ENCODE assay signal across 8 cellular contexts in genomic region chr11:125062931-125063428, GRCh38. TPM values are rescaled to one million over a fixed set of nuclear protein-coding genes. Genes with fewer than 3 reads are reported as not detected.
DNase-seq lines count a peak whose midpoint lies in the region; ATAC-seq, FAIRE-seq and TF ChIP-seq lines count a peak whose summit lies in the region.

TSS of gene SLC37A2 (plus strand) at chr11:125063305. CDS start at chr11:125063368, 63 bp downstream.

- peak within 1 kb of the TSS; percentile 89 for H3K4me3 Mint-ChIP-seq in CD8-positive, alpha-beta T cell

- POLR2A ChIA-PET in CD8-positive, alpha-beta T cell (lab: Charles Lee) = no interaction called here
- POLR2A ChIA-PET in K562 (lab: Yijun Ruan, JAX) = interaction anchor here (0.6 kb wide), 1 partner anchor 246 kb away, joined by 6 read pairs; no protein-coding TSS in a partner anchor

- ATAC-seq in CD8-positive, alpha-beta T cell = peak; percentile 73
- peak; percentile 91 for ATAC-seq in HG03280 (IDR thresholded peaks at IDR 0.05; ENCODE audit: unreplicated experiment)
- peak; percentile 88 for ATAC-seq in RWPE2 (ENCODE audit: low read depth)
- ATAC-seq in K562 = no peak

- no peaks in the 10 kb centered on the region for H4K20me1 ChIP-seq in K562 (replicated peaks; ENCODE audit: control insufficient read depth, insufficient read depth, low read length)

- no peaks in the 10 kb centered on the region for H3K36me3 Mint-ChIP-seq in CD8-positive, alpha-beta T cell

- peaks cover 6% of the 10 kb centered on the region for H3K4me1 ChIP-seq in CD8-positive, alpha-beta T cell (ENCODE audit: insufficient read depth, low read length)
- H3K4me1 ChIP-seq in RWPE2 (ENCODE audit: insufficient read depth, poor library complexity, severe bottlenecking) (peaks cover 7% of the 10 kb centered on the region), K562 (replicated peaks in 1 of 2; ENCODE audit: control insufficient read depth in 2 of 2, insufficient read depth in 2 of 2, low read length in 2 of 2) (peaks cover 5 to 8% of the 10 kb centered on the region in 2 experiments; a peak in 4 of 5 replicates), iPS-20b (ENCODE audit: insufficient read depth, low read length) (no peaks in the 10 kb centered on the region)

- TF ChIP-seq CTCF in CD8-positive, alpha-beta T cell (IDR thresholded peaks at IDR 0.05) = no peak
- TF ChIP-seq CTCF in RWPE2 (IDR thresholded peaks at IDR 0.05; ENCODE audit: poor library complexity, severe bottlenecking) = peak; percentile 32
- no peak for TF ChIP-seq CTCF in K562 (IDR thresholded peaks at IDR 0.05 in 2 of 3, conservative IDR thresholded peaks at IDR 0.05 in 1 of 3; ENCODE audit: insufficient read depth in 2 of 3, low read depth in 1 of 3, low read length in 3 of 3)

- BruUV-seq in K562 (replicated peaks; lab: Mats Ljungman, UMichigan) = no TSS peak

- peak within 1 kb of the TSS; percentile 51 for H3K4me3 ChIP-seq in CD8-positive, alpha-beta T cell (ENCODE audit: low read depth, low read length)
- H3K4me3 ChIP-seq in RWPE2 (ENCODE audit: severe bottlenecking) (peak within 1 kb of the TSS; percentile 48), K562 (no peak within 1 kb of the TSS), iPS-20b (ENCODE audit: low read length) (peak within 1 kb of the TSS; percentile 80), skeletal muscle cell (ENCODE audit: low read depth, low read length) (peak within 1 kb of the TSS; percentile 65)

- H3K4me2 ChIP-seq in K562 (ENCODE audit: insufficient read depth, low read length) = no peak within 1 kb of the TSS

- DNase-seq in CD8-positive, alpha-beta T cell = peak in 6 of 7 experiments; percentile 18 to 61 (median 30)
- peak; percentile 58 for DNase-seq in GM19240 (ENCODE audit: insufficient read length, low spot score)
- DNase-seq in RWPE2 (ENCODE audit: low spot score) = peak; percentile 70
- no peak for DNase-seq in K562 (ENCODE audit: extremely low read depth in 1 of 4, low spot score in 3 of 4)
- DNase-seq in skeletal muscle cell (ENCODE audit: low read depth) = no peak
- no peak for DNase-seq in NCI-H2107 treated with DMSO at 0.1 percent for 48 hours (lab: John Stamatoyannopoulos, UW; ENCODE audit: unreplicated experiment)

- H3K27me3 Mint-ChIP-seq in CD8-positive, alpha-beta T cell (ENCODE audit: low read depth) = peaks cover 37% of the 10 kb centered on the region

- in situ Hi-C loops in K562 (cut with MboI) = no loop called here

- 93% methylated on average over 16 of the region's 46 CpGs for WGBS in K562 (ENCODE audit: insufficient coverage, low coverage, missing lambda C conversion rate)

- H3K27ac Mint-ChIP-seq in CD8-positive, alpha-beta T cell = peak within 1 kb of the TSS; percentile 79

- H3K9me3 Mint-ChIP-seq in CD8-positive, alpha-beta T cell = no peaks in the 10 kb centered on the region

- TF ChIP-seq EP300 in K562 (IDR thresholded peaks at IDR 0.05; ENCODE audit: low read length) = no peak

- FAIRE-seq in K562 (lab: Jason Lieb, UNC) = no peak

- peak within 1 kb of the TSS; percentile 12 for H3K27ac ChIP-seq in CD8-positive, alpha-beta T cell (ENCODE audit: low read depth, low read length)
- H3K27ac ChIP-seq in RWPE2 (ENCODE audit: poor library complexity, severe bottlenecking) = peak within 1 kb of the TSS; percentile 33
- no peak within 1 kb of the TSS for H3K27ac ChIP-seq in K562 (ENCODE audit: extremely low read depth, low read depth, low read length)
- no peak within 1 kb of the TSS for H3K27ac ChIP-seq in iPS-20b (ENCODE audit: low read length)

- TF ChIP-seq RAD21 in K562 (CRISPR knock-in tag; conservative IDR thresholded peaks at IDR 0.05 in 1 of 2, IDR thresholded peaks at IDR 0.05 in 1 of 2) = no peak

- CTCF ChIA-PET in CD8-positive, alpha-beta T cell (lab: Charles Lee) = no interaction called here
- CTCF ChIA-PET in K562 (lab: Yijun Ruan, JAX; ENCODE audit: low intra/inter-chr PET ratio) = no interaction called here

- TF ChIP-seq POLR2A in K562 (conservative IDR thresholded peaks at IDR 0.05) = no peak

- H3K4me1 Mint-ChIP-seq in CD8-positive, alpha-beta T cell (ENCODE audit: low read depth) = peaks cover 2% of the 10 kb centered on the region

- H3K36me3 ChIP-seq in CD8-positive, alpha-beta T cell (ENCODE audit: insufficient read depth, low read length) = no peaks in the 10 kb centered on the region
- H3K36me3 ChIP-seq in RWPE2 (ENCODE audit: low read depth) (no peaks in the 10 kb centered on the region), K562 (ENCODE audit: control insufficient read depth, insufficient read depth, low read length) (no peaks in the 10 kb centered on the region), iPS-20b (ENCODE audit: insufficient read depth, low read depth, low read length) (no peaks in the 10 kb centered on the region)

- no peaks in the 10 kb centered on the region for H3K79me2 ChIP-seq in K562 (ENCODE audit: control insufficient read depth, insufficient read depth, low read length)

- no peak within 1 kb of the TSS for H3K9ac ChIP-seq in K562 (ENCODE audit: insufficient read depth in 1 of 2, low read depth in 2 of 2, low read length in 2 of 2)
- H3K9ac ChIP-seq in iPS-20b (ENCODE audit: low read depth, low read length) = no peak within 1 kb of the TSS; the same call in 1 of the 2 replicates

- intact Hi-C loops in CD8-positive, alpha-beta T cell (cut with DNase I, micrococcal nuclease) = no loop called here
- intact Hi-C loops in K562 (cut with micrococcal nuclease) = no loop called here

- H3K27me3 ChIP-seq in CD8-positive, alpha-beta T cell (ENCODE audit: insufficient read depth, low read length) = peaks cover 8% of the 10 kb centered on the region
- H3K27me3 ChIP-seq in RWPE2 (ENCODE audit: insufficient read depth, poor library complexity, severe bottlenecking) (no peaks in the 10 kb centered on the region), K562 (ENCODE audit: control insufficient read depth in 2 of 2, insufficient read depth in 2 of 2, low read length in 2 of 2) (no peaks in the 10 kb centered on the region), iPS-20b (ENCODE audit: insufficient read depth, low read length) (peaks cover 59% of the 10 kb centered on the region)

- no peaks in the 10 kb centered on the region for H3K9me1 ChIP-seq in K562 (ENCODE audit: control insufficient read depth, insufficient read depth, low read length)

- no peaks in the 10 kb centered on the region for H3K9me3 ChIP-seq in CD8-positive, alpha-beta T cell (ENCODE audit: low read length)
- H3K9me3 ChIP-seq in RWPE2 (ENCODE audit: severe bottlenecking) = no peaks in the 10 kb centered on the region
- H3K9me3 ChIP-seq in K562 (replicated peaks; ENCODE audit: control insufficient read depth, insufficient read depth, low read depth, low read length) = no peaks in the 10 kb centered on the region
- no peaks in the 10 kb centered on the region for H3K9me3 ChIP-seq in iPS-20b (ENCODE audit: insufficient read depth, low read depth, low read length)

- no peak within 1 kb of the TSS for H2AFZ ChIP-seq in K562 (ENCODE audit: low read depth, low read length)

TF ChIP-seq in K562, 482 proteins besides CTCF, POLR2A, EP300 and RAD21:
- TF ChIP-seq FOXO4 (CRISPR knock-in tag; IDR thresholded peaks at IDR 0.05) (no peak), IRF9 (tag; IDR thresholded peaks at IDR 0.05) (no peak), POLR2G (IDR thresholded peaks at IDR 0.05; ENCODE audit: low read depth, low read length) (0 out of 2 replicates have a peak, but pooled peaks have one; percentile 29)

RNA-seq across cellular contexts. Expression of gene SLC37A2, which starts in this region (rescaled TPM):
- total RNA-seq in CD8-positive, alpha-beta T cell = under 1 TPM in 1 of 2 experiments, not detected in 1; 0.16 TPM
- 2.5 and 4.6 TPM in 2 replicates for total RNA-seq in K562 (2011; cell fraction: chromatin; rRNA removed; ENCODE audit: low replicate concordance)
- 2.1 and 2.3 TPM in 2 replicates for total RNA-seq in K562 (2011; cell fraction: nucleolus; rRNA removed)
- total RNA-seq in K562 (2011; cell fraction: nucleoplasm; rRNA removed) = 2.1 and 2.3 TPM in 2 replicates
- total RNA-seq in K562 (2014; rRNA removed) = 0.27 and 0.57 TPM in 2 replicates
- 0.45 and 0.47 TPM in 2 replicates for total RNA-seq in K562 (2014; rRNA removed; fragmentation: Illumina TruSeq; extraction: Trizol)
- 0.53 and 0.72 TPM in 2 replicates for total RNA-seq in K562 (2015; rRNA removed; fragmentation: Illumina TruSeq; extraction: Trizol)
- 0.58 and 0.71 TPM in 2 replicates for total RNA-seq in K562 (2021)
- polyA plus RNA-seq in K562 (2011; rRNA removed) = 0.70 and 0.96 TPM in 2 replicates
- 0.50 and 1.1 TPM in 2 replicates for polyA plus RNA-seq in K562 (2011; cell fraction: cytosol; rRNA removed)
- 4.2 and 6.1 TPM in 2 replicates for polyA plus RNA-seq in K562 (2011; cell fraction: nucleus; rRNA removed)
- polyA plus RNA-seq in K562 (2012) = 0.62 and 1.8 TPM in 2 replicates
- polyA plus RNA-seq in K562 (2014; fragmentation: Illumina TruSeq; extraction: Trizol) = 0.40 and 0.52 TPM in 2 replicates
- under 1 TPM; 0.01 to 0.11 TPM for polyA plus RNA-seq in K562 (2014; fragmentation: Nextera tagmentation; extraction: Ambion mirVana)
- 1.0 and 1.2 TPM in 2 replicates for polyA plus RNA-seq in K562 (2014; rRNA removed)
- polyA minus RNA-seq in K562 (2011; rRNA and poly(A)+ RNA removed) = 0.42 and 1.4 TPM in 2 replicates
- not detected in 2 replicates for polyA minus RNA-seq in K562 (2011; cell fraction: cytosol; rRNA and poly(A)+ RNA removed)
- polyA minus RNA-seq in K562 (2011; cell fraction: nucleus; rRNA and poly(A)+ RNA removed) = 1.9 and 2.2 TPM in 2 replicates

Comparison
In these comparisons a context has a peak if more than half of its experiments do, and no peak if none do; other contexts are left out.
1. Peak in DNase-seq, ATAC-seq, H3K4me3 ChIP-seq and H3K27ac ChIP-seq in CD8-positive, alpha-beta T cell; RNA of the gene not detected or under 1 TPM.
2. DNase-seq: peak in GM19240 (single experiment) and RWPE2 (single experiment); none in K562 (0 of 4), skeletal muscle cell (single experiment) and NCI-H2107 treated with DMSO at 0.1 percent for 48 hours (single experiment).